In the genomic region with DNA sequence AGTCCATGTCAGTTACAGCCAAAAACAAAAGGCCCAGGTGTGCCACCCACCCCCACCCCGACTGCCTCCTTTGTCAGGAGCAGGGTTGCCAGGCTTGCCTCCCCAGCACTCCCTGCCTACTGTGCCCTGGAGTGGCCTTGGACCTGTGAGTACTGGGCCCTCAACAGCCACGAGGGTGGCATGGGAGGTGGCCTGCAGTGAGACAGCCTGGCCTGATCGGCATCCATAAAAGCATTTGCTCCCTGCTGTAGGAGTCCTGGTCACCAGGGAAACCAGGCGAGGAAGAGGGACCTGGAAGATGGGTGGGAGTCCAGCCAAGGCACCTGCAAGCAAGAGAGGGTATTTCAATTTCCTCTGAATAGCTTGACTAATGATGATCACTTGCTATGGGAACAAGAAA, we compare ENCODE assay signal across 1 cellular context.
TF ChIP-seq lines count a peak whose summit lies in the region.

No MANE protein-coding gene starts in this region.

TF ChIP-seq in GM12878, 131 proteins besides CTCF, POLR2A, EP300 and RAD21:
- TF ChIP-seq NRF1 (conservative IDR thresholded peaks at IDR 0.05; ENCODE audit: low read depth, low read length) (no peak), SREBF1 (IDR thresholded peaks at IDR 0.05; ENCODE audit: low read length) (no peak), EGR1 (IDR thresholded peaks at IDR 0.05; ENCODE audit: borderline replicate concordance in 1 of 2, low read depth in 2 of 2, low read length in 2 of 2) (no peak)
